ENCODE assay signal across 16 cellular contexts in genomic region chr9:126521089-126521488, GRCh38.
"Had no signal": no experiment of that assay in that cellular context is flagged by ENCODE, and none has a peak within 500 bp of the region (broad histone marks: within the 10 kb centered on the region; RNA-seq: fewer than 3 reads in every experiment).

No MANE protein-coding gene starts in this region.

- H3K27ac ChIP-seq: body of pancreas, thoracic aorta had no signal

- FAIRE-seq: islet of Langerhans, TTC549, urothelium cell line had no signal

- ATAC-seq: body of pancreas, esophagus mucosa, T-helper 17 cell had no signal

- H3K36me3 Mint-ChIP-seq: activated naive CD4-positive, alpha-beta T cell treated with anti-CD3 and anti-CD28 coated beads, Interleukin-2, amount 10 ng/mL, durations not matched to agents 7 days and 5 days; mesothelial cell of epicardium had no signal

- H3K36me3 ChIP-seq: stomach, thoracic aorta had no signal

- H3K9me3 ChIP-seq: body of pancreas, stomach, thoracic aorta had no signal

- H3K27me3 Mint-ChIP-seq: central memory CD8-positive, alpha-beta T cell had no signal

- H3K27ac Mint-ChIP-seq: activated naive CD4-positive, alpha-beta T cell treated with anti-CD3 and anti-CD28 coated beads, Interleukin-2, amount 10 ng/mL, durations not matched to agents 7 days and 5 days; activated T-helper 2 cell treated with anti-CD3 and anti-CD28 coated beads, Interferon-gamma antibody, Interleukin-2, Interleukin-4, amounts not matched to agents 10 μg/mL and 5 μg/mL and 100 μg/mL, durations not matched to agents 14 hours and 24 hours and 36 hours; mesothelial cell of epicardium; T-helper 17 cell had no signal

- H3K9me3 Mint-ChIP-seq: activated naive CD4-positive, alpha-beta T cell treated with anti-CD3 and anti-CD28 coated beads, Interleukin-2, amount 10 ng/mL, durations not matched to agents 7 days and 5 days; activated T-helper 2 cell treated with anti-CD3 and anti-CD28 coated beads, Interferon-gamma antibody, Interleukin-2, Interleukin-4, amounts not matched to agents 10 μg/mL and 5 μg/mL and 100 μg/mL, durations not matched to agents 14 hours and 24 hours and 36 hours; central memory CD8-positive, alpha-beta T cell; mesothelial cell of epicardium had no signal

- H3K4me3 Mint-ChIP-seq: activated naive CD4-positive, alpha-beta T cell treated with anti-CD3 and anti-CD28 coated beads, Interleukin-2, amount 10 ng/mL, durations not matched to agents 7 days and 5 days; central memory CD8-positive, alpha-beta T cell; mesothelial cell of epicardium; T-helper 17 cell had no signal

- DNase-seq: activated CD4-positive, CD25-positive, alpha-beta regulatory T cell; activated naive CD4-positive, alpha-beta T cell treated with anti-CD3 and anti-CD28 coated beads, Interleukin-2, amount 10 ng/mL, durations not matched to agents 7 days and 5 days; amniotic stem cell; body of pancreas; dermis blood vessel endothelial cell; nucleus accumbens; stomach; T-helper 17 cell had no signal

- H3K4me3 ChIP-seq: body of pancreas, stomach, thoracic aorta had no signal
